In genomic region chr22:48581206-48581766, GRCh38 we compare ENCODE assay signal across 1 cellular context.
TF ChIP-seq lines count a peak whose summit lies in the region.

No MANE protein-coding gene starts in this region.

TF ChIP-seq in WTC11, 78 proteins besides CTCF, POLR2A, EP300 and RAD21 (continued from another document):
- TF ChIP-seq GRHL2 (CRISPR knock-in tag; IDR thresholded peaks at IDR 0.05; ENCODE audit: insufficient replicate concordance, severe bottlenecking) (no peak), GABPB1 (CRISPR knock-in tag; IDR thresholded peaks at IDR 0.05) (no peak), SMAD4 (CRISPR knock-in tag; IDR thresholded peaks at IDR 0.05) (no peak), ESRRA (CRISPR knock-in tag; IDR thresholded peaks at IDR 0.05; ENCODE audit: borderline replicate concordance) (no peak), GTF2I (CRISPR knock-in tag; conservative IDR thresholded peaks at IDR 0.05) (no peak)
